22 cellular contexts compared by ENCODE assay signal in the genomic region with DNA sequence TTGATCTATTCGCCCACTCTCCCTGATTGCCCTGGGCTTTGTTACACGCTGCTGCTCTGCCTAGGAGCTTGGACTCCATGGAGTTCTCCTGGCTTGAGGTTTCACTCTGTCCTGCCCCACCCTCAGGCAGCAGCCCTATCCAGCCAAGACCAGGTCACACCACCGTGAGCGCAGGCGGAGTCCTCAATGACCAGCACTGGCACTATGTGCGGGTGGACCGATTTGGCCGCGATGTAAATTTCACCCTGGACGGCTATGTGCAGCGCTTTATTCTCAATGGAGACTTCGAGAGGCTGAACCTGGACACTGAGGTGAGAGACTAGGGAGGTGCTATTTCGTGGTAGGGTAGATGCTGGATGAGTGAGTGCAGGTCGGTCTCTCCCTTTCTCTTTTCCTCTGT. TPM values are rescaled to one million over a fixed set of nuclear protein-coding genes. Genes with fewer than 3 reads are reported as not detected.
A peak's percentile ranks its signal among the peaks of the same experiment; 100 is the strongest.
DNase-seq lines count a peak whose midpoint lies in the region; ATAC-seq, FAIRE-seq and TF ChIP-seq lines count a peak whose summit lies in the region.
"Had no signal": no experiment of that assay in that cellular context is flagged by ENCODE, and none has a peak within 500 bp of the region (broad histone marks: within the 10 kb centered on the region; RNA-seq: fewer than 3 reads in every experiment).

No MANE protein-coding gene starts in this region.

- TF ChIP-seq POLR2A in GM12892 (IDR thresholded peaks at IDR 0.05; ENCODE audit: low read depth, low read length): no peak

- H3K36me3 Mint-ChIP-seq in nephron (ENCODE audit: low read depth): peaks cover 44% of the 10 kb centered on the region
- peaks cover 2 to 16% of the 10 kb centered on the region in 2 donors for H3K36me3 Mint-ChIP-seq in stimulated activated naive B cell treated with anti-CD40 and anti-IgM and Interleukin-4, amounts not matched to agents 10 μg/mL and 1 μg/mL and 100 μg/mL, for 72 hours

- no peaks in the 10 kb centered on the region for H3K9me3 Mint-ChIP-seq in nephron
- H3K9me3 Mint-ChIP-seq in stimulated activated naive B cell treated with anti-CD40 and anti-IgM and Interleukin-4, amounts not matched to agents 10 μg/mL and 1 μg/mL and 100 μg/mL, for 72 hours: no peaks in the 10 kb centered on the region

- no peak overlapping the region for H3K27ac Mint-ChIP-seq in nephron
- peak overlapping the region; percentile 22 for H3K27ac Mint-ChIP-seq in stimulated activated naive B cell treated with anti-CD40 and anti-IgM and Interleukin-4, amounts not matched to agents 10 μg/mL and 1 μg/mL and 100 μg/mL, for 72 hours

- H3K4me1 Mint-ChIP-seq in nephron: peaks cover 15% of the 10 kb centered on the region
- peaks cover 28 to 31% of the 10 kb centered on the region in 2 donors for H3K4me1 Mint-ChIP-seq in stimulated activated naive B cell treated with anti-CD40 and anti-IgM and Interleukin-4, amounts not matched to agents 10 μg/mL and 1 μg/mL and 100 μg/mL, for 72 hours

- TF ChIP-seq CTCF in nephron (IDR thresholded peaks at IDR 0.05; ENCODE audit: unreplicated experiment in 3 of 3): no peak

- peaks cover 3% of the 10 kb centered on the region for H3K27me3 Mint-ChIP-seq in nephron (ENCODE audit: low read depth)
- peaks cover 26 to 36% of the 10 kb centered on the region in 2 donors for H3K27me3 Mint-ChIP-seq in stimulated activated naive B cell treated with anti-CD40 and anti-IgM and Interleukin-4, amounts not matched to agents 10 μg/mL and 1 μg/mL and 100 μg/mL, for 72 hours

- DNase-seq in GM12892 (ENCODE audit: insufficient read length) (no peak), cerebellar cortex (ENCODE audit: low spot score) (peak; percentile 59), HK-2 (ENCODE audit: unreplicated experiment) (no peak), DMS79 treated with DMSO at 0.1 percent for 48 hours (lab: John Stamatoyannopoulos, UW) (no peak)
- no peak for DNase-seq in stimulated activated naive B cell treated with anti-CD40 and anti-IgM and Interleukin-4, amounts not matched to agents 10 μg/mL and 1 μg/mL and 100 μg/mL, for 72 hours
- DNase-seq: CD4-positive, CD25-positive, alpha-beta regulatory T cell; GOT3; HCEC 1CT; Karpas-422; NCI-H1092; NCI-H1417 treated with DMSO at 0.1 percent for 48 hours; NCI-H2081 treated with DMSO at 0.1 percent for 48 hours; NCI-H2171; NCI-H226; NCI-H510A; NCI-H69; RPMI8226; SHP77 treated with DMSO at 0.1 percent for 48 hours had no signal

- peak; percentile 17 for FAIRE-seq in GM12892 (lab: Jason Lieb, UNC)
- FAIRE-seq: G401.6, HepG2 had no signal

- H3K4me3 Mint-ChIP-seq in nephron: peak overlapping the region in 2 of 3 experiments; percentile 45 to 68
- H3K4me3 Mint-ChIP-seq in stimulated activated naive B cell treated with anti-CD40 and anti-IgM and Interleukin-4, amounts not matched to agents 10 μg/mL and 1 μg/mL and 100 μg/mL, for 72 hours: no peak overlapping the region

- no peak for ATAC-seq in stimulated activated naive B cell treated with anti-CD40 and anti-IgM and Interleukin-4, amounts not matched to agents 10 μg/mL and 1 μg/mL and 100 μg/mL, for 72 hours (replicated peaks)
- no peak for ATAC-seq in HG02763 (IDR thresholded peaks at IDR 0.05; ENCODE audit: unreplicated experiment)
- ATAC-seq: HepG2 had no signal

RNA-seq across cellular contexts. Expression of a gene that starts 3.5 kb away (rescaled TPM):
- 17.1 TPM for polyA plus RNA-seq in GM12892 (2012; ENCODE audit: missing spikeins)

RNA-seq across cellular contexts. Expression of a gene that starts 4.2 kb away (rescaled TPM):
- polyA plus RNA-seq in GM12892 (2012; ENCODE audit: missing spikeins): 1.6 TPM

RNA-seq across cellular contexts. Expression of a gene that starts 9.0 kb away (rescaled TPM):
- polyA plus RNA-seq in GM12892 (2012; ENCODE audit: missing spikeins): 8.8 TPM

RNA-seq across cellular contexts. Expression of a gene that starts 26.7 kb away (rescaled TPM):
- 15.9 TPM for polyA plus RNA-seq in GM12892 (2012; ENCODE audit: missing spikeins)

RNA-seq across cellular contexts. Expression of a gene that starts 59.0 kb away (rescaled TPM):
- 27.1 TPM for polyA plus RNA-seq in GM12892 (2012; ENCODE audit: missing spikeins)

Comparison
In these comparisons a context has a peak if more than half of its experiments do, and no peak if none do; other contexts are left out.
1. H3K4me3 Mint-ChIP-seq: peak in nephron (2 of 3); none in stimulated activated naive B cell treated with anti-CD40 and anti-IgM and Interleukin-4, amounts not matched to agents 10 μg/mL and 1 μg/mL and 100 μg/mL, for 72 hours (0 of 2).